Comparison of ENCODE assay signal across 10 cellular contexts in genomic region chr18:38940475-38940862, GRCh38.
DNase-seq lines count a peak whose midpoint lies in the region; ATAC-seq lines count a peak whose summit lies in the region.
"Had no signal": no experiment of that assay in that cellular context is flagged by ENCODE, and none has a peak within 500 bp of the region (broad histone marks: within the 10 kb centered on the region; RNA-seq: fewer than 3 reads in every experiment).

No MANE protein-coding gene starts in this region.

- no peaks in the 10 kb centered on the region for H3K36me3 ChIP-seq in effector memory CD4-positive, alpha-beta T cell (ENCODE audit: control insufficient read depth, insufficient read depth, low read length)

- H3K4me3 ChIP-seq in effector memory CD4-positive, alpha-beta T cell (ENCODE audit: insufficient read depth, low read depth, low read length, poor library complexity, severe bottlenecking), result no peak overlapping the region

- H3K27ac ChIP-seq in effector memory CD4-positive, alpha-beta T cell (ENCODE audit: insufficient read depth, low read length, poor library complexity, severe bottlenecking), result peak overlapping the region; percentile 58

- no peaks in the 10 kb centered on the region for H3K27me3 ChIP-seq in effector memory CD4-positive, alpha-beta T cell (replicated peaks; ENCODE audit: control insufficient read depth, insufficient read depth, low read length, poor library complexity, severe bottlenecking)

- ATAC-seq in GM18861 (IDR thresholded peaks at IDR 0.05; ENCODE audit: unreplicated experiment) (peak; percentile 30), GM21526 (IDR thresholded peaks at IDR 0.05; ENCODE audit: low FRiP score, unreplicated experiment) (peak; percentile 31), HG03280 (IDR thresholded peaks at IDR 0.05; ENCODE audit: unreplicated experiment) (peak; percentile 25)

- no peaks in the 10 kb centered on the region for H3K9me3 ChIP-seq in effector memory CD4-positive, alpha-beta T cell (ENCODE audit: control insufficient read depth, low read length)

- no peak for DNase-seq in effector memory CD4-positive, alpha-beta T cell
- no peak for DNase-seq in NCI-H2081 (lab: John Stamatoyannopoulos, UW)
- DNase-seq in A172 (ENCODE audit: low spot score), result no peak
- no peak for DNase-seq in amygdala (lab: John Stamatoyannopoulos, UW)
- DNase-seq in NCI-H526 treated with DMSO at 0.1 percent for 48 hours (lab: John Stamatoyannopoulos, UW), result no peak
- DNase-seq: endodermal cell, NCI-H774 had no signal

- H3K4me1 ChIP-seq in effector memory CD4-positive, alpha-beta T cell (ENCODE audit: control insufficient read depth, insufficient read depth, low read length, poor library complexity, severe bottlenecking), result peaks cover 6% of the 10 kb centered on the region
